9 cellular contexts compared by ENCODE assay signal in the genomic region with DNA sequence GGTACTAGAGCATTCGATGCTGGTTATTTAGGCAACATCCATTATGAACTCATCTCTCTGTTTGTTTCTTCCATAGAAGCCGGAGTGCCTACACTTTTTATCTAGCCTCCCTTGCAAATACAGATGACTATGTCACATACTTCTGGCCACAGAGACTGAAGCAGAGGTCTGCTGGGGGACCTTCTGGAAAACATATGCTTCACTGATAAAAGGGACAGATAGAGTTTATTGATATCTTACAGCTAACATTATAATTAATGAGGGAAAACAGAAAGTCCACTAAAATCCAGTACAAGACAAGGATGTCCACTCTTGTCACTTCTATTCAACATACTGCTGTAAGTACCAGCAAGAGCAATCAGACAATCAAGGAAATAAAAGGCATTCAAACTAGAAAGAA.
"Had no signal": no experiment of that assay in that cellular context is flagged by ENCODE, and none has a peak within 500 bp of the region (broad histone marks: within the 10 kb centered on the region; RNA-seq: fewer than 3 reads in every experiment).

No MANE protein-coding gene starts in this region.

- H3K9me3 ChIP-seq: HAP-1 had no signal

- H3K36me3 ChIP-seq: HAP-1 had no signal

- H2AFZ ChIP-seq: GM23248, GM23338 had no signal

- H3K4me2 ChIP-seq: GM23338 had no signal

- DNase-seq: GM23248, GOT3, H7, H9, HCEC 1CT, HFFc6 had no signal

- ATAC-seq: GM23338, HCT116 had no signal

- H3K9ac ChIP-seq: GM23248 had no signal

- H3K4me3 ChIP-seq: GM23248, GM23338, HAP-1 had no signal

- H3K27ac ChIP-seq: GM23248 had no signal
